Comparison of ENCODE assay signal across 17 cellular contexts in genomic region chr4:131613086-131613823, GRCh38.
DNase-seq lines count a peak whose midpoint lies in the region; ATAC-seq, FAIRE-seq and TF ChIP-seq lines count a peak whose summit lies in the region.
"Had no signal": no experiment of that assay in that cellular context is flagged by ENCODE, and none has a peak within 500 bp of the region (broad histone marks: within the 10 kb centered on the region; RNA-seq: fewer than 3 reads in every experiment).

No MANE protein-coding gene starts in this region.

- no peak for FAIRE-seq in kidney (lab: Jason Lieb, UNC)
- FAIRE-seq: endothelial cell of umbilical vein, GM12892, H1 had no signal

- ATAC-seq in GM19324 (IDR thresholded peaks at IDR 0.05; ENCODE audit: low FRiP score, unreplicated experiment): peak; percentile 30
- ATAC-seq in HG02623 (IDR thresholded peaks at IDR 0.05; ENCODE audit: unreplicated experiment): peak; percentile 30
- peak; percentile 51 for ATAC-seq in HG03342 (IDR thresholded peaks at IDR 0.05; ENCODE audit: unreplicated experiment)
- ATAC-seq in T-helper 17 cell: no peak

- peaks cover 10% of the 10 kb centered on the region for H3K9me3 Mint-ChIP-seq in activated naive CD4-positive, alpha-beta T cell treated with anti-CD3 and anti-CD28 coated beads for 36 hours
- H3K9me3 Mint-ChIP-seq: activated B cell treated with CpG ODN at 0.5 μM for 24 hours had no signal

- H3K27me3 Mint-ChIP-seq in T-helper 17 cell: no peaks in the 10 kb centered on the region
- H3K27me3 Mint-ChIP-seq in activated naive CD4-positive, alpha-beta T cell treated with anti-CD3 and anti-CD28 coated beads for 36 hours (ENCODE audit: low read depth): no peaks in the 10 kb centered on the region
- H3K27me3 Mint-ChIP-seq: activated B cell treated with CpG ODN at 0.5 μM for 24 hours; activated naive CD8-positive, alpha-beta T cell had no signal

- H3K27ac ChIP-seq in epithelial cell of prostate: peak overlapping the region; percentile 3
- no peak overlapping the region for H3K27ac ChIP-seq in kidney (ENCODE audit: low read depth in 2 of 2, low read length in 2 of 2)

- intact Hi-C loops in kidney (cut with DNase I): no loop called here
- intact Hi-C loops in activated naive CD4-positive, alpha-beta T cell treated with anti-CD3 and anti-CD28 coated beads for 36 hours (cut with micrococcal nuclease): no loop called here

- no peaks in the 10 kb centered on the region for H3K36me3 ChIP-seq in kidney (ENCODE audit: control insufficient read depth in 1 of 2, insufficient read depth in 2 of 2, low read length in 2 of 2)

- H3K4me1 Mint-ChIP-seq in T-helper 17 cell: no peaks in the 10 kb centered on the region
- no peaks in the 10 kb centered on the region for H3K4me1 Mint-ChIP-seq in activated naive CD4-positive, alpha-beta T cell treated with anti-CD3 and anti-CD28 coated beads for 36 hours (ENCODE audit: low read depth)
- H3K4me1 Mint-ChIP-seq: activated B cell treated with CpG ODN at 0.5 μM for 24 hours had no signal

- no peak overlapping the region for H3K4me3 ChIP-seq in kidney (ENCODE audit: low read length in 2 of 2)

- H3K9me3 ChIP-seq in T-helper 17 cell (ENCODE audit: control insufficient read depth, low read length, poor library complexity, severe bottlenecking) (no peaks in the 10 kb centered on the region), kidney (ENCODE audit: control insufficient read depth in 1 of 2, low read length in 2 of 2) (no peaks in the 10 kb centered on the region)

- CTCF ChIA-PET in activated naive CD4-positive, alpha-beta T cell treated with anti-CD3 and anti-CD28 coated beads for 36 hours (lab: Charles Lee): no interaction called here

- H3K4me1 ChIP-seq in kidney (ENCODE audit: control insufficient read depth in 1 of 2, insufficient read depth in 1 of 2, low read depth in 1 of 2, low read length in 2 of 2): no peaks in the 10 kb centered on the region

- no peaks in the 10 kb centered on the region for H3K36me3 Mint-ChIP-seq in T-helper 17 cell (ENCODE audit: low read depth)
- H3K36me3 Mint-ChIP-seq in activated naive CD4-positive, alpha-beta T cell treated with anti-CD3 and anti-CD28 coated beads for 36 hours (ENCODE audit: low read depth): no peaks in the 10 kb centered on the region
- H3K36me3 Mint-ChIP-seq: activated naive CD8-positive, alpha-beta T cell had no signal

- H3K9ac ChIP-seq in kidney (ENCODE audit: low read length in 2 of 2): no peak overlapping the region

- H3K27ac Mint-ChIP-seq in T-helper 17 cell: no peak overlapping the region
- H3K27ac Mint-ChIP-seq in activated naive CD4-positive, alpha-beta T cell treated with anti-CD3 and anti-CD28 coated beads for 36 hours: no peak overlapping the region
- H3K27ac Mint-ChIP-seq: activated B cell treated with CpG ODN at 0.5 μM for 24 hours; activated naive CD8-positive, alpha-beta T cell had no signal

- DNase-seq in epithelial cell of prostate (ENCODE audit: low read depth, low spot score): no peak
- no peak for DNase-seq in T-helper 17 cell
- DNase-seq in NCI-H1092 (lab: John Stamatoyannopoulos, UW): no peak
- no peak for DNase-seq in kidney
- no peak for DNase-seq in activated naive CD4-positive, alpha-beta T cell treated with anti-CD3 and anti-CD28 coated beads for 36 hours
- DNase-seq: activated B cell treated with CpG ODN at 0.5 μM for 24 hours, C1 segment of cervical spinal cord, caudate nucleus, NCI-H226, posterior cingulate gyrus had no signal

- H3K4me3 Mint-ChIP-seq in T-helper 17 cell: no peak overlapping the region
- no peak overlapping the region for H3K4me3 Mint-ChIP-seq in activated naive CD4-positive, alpha-beta T cell treated with anti-CD3 and anti-CD28 coated beads for 36 hours
- H3K4me3 Mint-ChIP-seq: activated B cell treated with CpG ODN at 0.5 μM for 24 hours; activated naive CD8-positive, alpha-beta T cell had no signal

- TF ChIP-seq CTCF in kidney (IDR thresholded peaks at IDR 0.05; ENCODE audit: borderline replicate concordance, extremely low read depth, insufficient read depth): no peak
